22 cellular contexts compared by ENCODE assay signal in the genomic region with DNA sequence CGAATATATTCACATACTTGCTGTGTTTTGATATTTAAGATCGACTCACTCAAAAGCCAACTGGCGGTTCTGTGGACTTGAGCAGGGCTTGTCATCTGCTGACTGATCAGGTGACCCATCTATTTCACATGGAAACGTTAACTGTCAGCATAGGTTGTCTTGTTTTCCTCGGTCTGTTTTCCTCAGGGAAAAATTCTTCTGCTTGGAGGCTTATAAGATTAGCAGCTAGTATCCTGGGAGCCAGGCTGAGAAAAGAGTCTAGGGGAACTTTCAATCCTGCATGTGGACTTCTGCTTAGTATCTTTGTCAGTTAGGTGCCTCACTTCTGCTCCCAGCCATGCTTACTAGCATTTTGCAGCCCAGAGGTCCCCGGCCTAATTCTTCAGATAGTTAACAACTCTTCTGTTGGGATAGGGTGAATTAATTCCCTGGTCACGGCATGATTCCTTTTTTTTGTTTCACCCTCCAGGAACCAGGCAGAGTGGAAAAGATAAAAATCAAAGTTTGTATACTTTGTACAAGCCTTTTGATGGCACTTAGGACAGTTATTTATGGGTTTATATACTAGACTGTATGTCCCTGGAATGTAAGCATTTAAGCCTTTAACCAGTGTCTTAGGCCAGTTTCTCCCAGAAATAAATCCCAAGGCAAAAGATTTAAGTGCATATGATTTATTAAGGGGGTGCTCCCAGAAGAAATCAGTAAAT.
DNase-seq lines count a peak whose midpoint lies in the region; ATAC-seq and TF ChIP-seq lines count a peak whose summit lies in the region.
"Had no signal": no experiment of that assay in that cellular context is flagged by ENCODE, and none has a peak within 500 bp of the region (broad histone marks: within the 10 kb centered on the region; RNA-seq: fewer than 3 reads in every experiment).

No MANE protein-coding gene starts in this region.

- intact Hi-C loops in adrenal gland (cut with DNase I): loop anchor here in 1 of 2 donors (10.0 kb wide), 2 partner anchors 223 to 933 kb away; a partner anchor contains a TSS

- POLR2A ChIA-PET in WTC11 (lab: Charles Lee): no interaction called here

- H3K18ac ChIP-seq in H9 (ENCODE audit: insufficient read length, low read depth, low read length): no peak overlapping the region
- peak overlapping the region; percentile 60 for H3K18ac ChIP-seq in mesendoderm (ENCODE audit: low read length)

- no peaks in the 10 kb centered on the region for H3K27me3 Mint-ChIP-seq in H9 (ENCODE audit: low read depth)
- H3K27me3 Mint-ChIP-seq in WTC11 (ENCODE audit: low read depth): no peaks in the 10 kb centered on the region

- H3K4me2 ChIP-seq in H9 (ENCODE audit: insufficient read depth, insufficient read length, low read length): no peak overlapping the region
- no peak overlapping the region for H3K4me2 ChIP-seq in mesendoderm (ENCODE audit: low read length)
- H3K4me2 ChIP-seq in smooth muscle cell: peak overlapping the region; percentile 83

- H3K23ac ChIP-seq in H9 (ENCODE audit: insufficient read length, low read depth, low read length) (no peak overlapping the region), mesendoderm (ENCODE audit: low read length) (no peak overlapping the region)

- peaks cover 9% of the 10 kb centered on the region for H3K4me1 ChIP-seq in H9 (ENCODE audit: insufficient read depth, low read length)
- peaks cover 3% of the 10 kb centered on the region for H3K4me1 ChIP-seq in mesendoderm (ENCODE audit: control insufficient read depth, low read depth, low read length)
- peaks cover 21% of the 10 kb centered on the region for H3K4me1 ChIP-seq in smooth muscle cell (ENCODE audit: low read depth)
- peaks cover 0 to 2% of the 10 kb centered on the region in 2 donors for H3K4me1 ChIP-seq in adrenal gland (replicated peaks in 1 of 2)
- H3K4me1 ChIP-seq: heart right ventricle, left lung had no signal

- H3K79me1 ChIP-seq in H9 (ENCODE audit: insufficient read depth, low read depth, low read length, poor library complexity, severe bottlenecking) (peaks cover 9% of the 10 kb centered on the region), mesendoderm (ENCODE audit: low read length) (no peaks in the 10 kb centered on the region)

- no peak overlapping the region for H3K4me3 Mint-ChIP-seq in H9
- H3K4me3 Mint-ChIP-seq in WTC11: no peak overlapping the region
- H3K4me3 Mint-ChIP-seq: CD14-positive monocyte had no signal

- WGBS in H9 (ENCODE audit: extremely low coverage, insufficient read length, low lambda C conversion rate): no CpG with 5 or more reads among the region's 7 CpGs
- WGBS in mesendoderm (ENCODE audit: extremely low coverage, insufficient coverage, low lambda C conversion rate): no CpG with 5 or more reads among the region's 7 CpGs
- 2% methylated on average over 7 of the region's 7 CpGs for WGBS in smooth muscle cell (ENCODE audit: low lambda C conversion rate)
- 87 to 93% (median 90%) methylated on average over 7 of the region's 7 CpGs for WGBS in adrenal gland, 4 donors

- H2BK120ac ChIP-seq in H9 (ENCODE audit: low read depth, low read length, poor library complexity, severe bottlenecking) (no peak overlapping the region), mesendoderm (ENCODE audit: low read depth, low read length) (no peak overlapping the region)

- H3K27ac Mint-ChIP-seq in H9 (peak overlapping the region; percentile 12 to 92 (median 38); a peak in 3 of 7 replicates), WTC11 (peak overlapping the region; percentile 29; the same call in 1 of the 2 replicates)
- H3K27ac Mint-ChIP-seq: CD14-positive monocyte had no signal

- H3K27me3 ChIP-seq in H9 (ENCODE audit: insufficient read depth, low read length) (no peaks in the 10 kb centered on the region), mesendoderm (ENCODE audit: insufficient read depth, low read length, poor library complexity) (no peaks in the 10 kb centered on the region), smooth muscle cell (ENCODE audit: low read depth) (no peaks in the 10 kb centered on the region), adrenal gland (no peaks in the 10 kb centered on the region)
- H3K27me3 ChIP-seq: heart right ventricle, left lung, stomach had no signal

- H2BK15ac ChIP-seq in H9 (ENCODE audit: low read depth, low read length) (no peak overlapping the region), mesendoderm (replicated peaks; ENCODE audit: low read depth) (no peak overlapping the region)

- CTCF ChIA-PET in WTC11 (lab: Charles Lee): no interaction called here

- no peaks in the 10 kb centered on the region for H3K9me3 ChIP-seq in H9 (ENCODE audit: control insufficient read depth, low read depth, low read length)
- H3K9me3 ChIP-seq in smooth muscle cell (replicated peaks; ENCODE audit: low read depth): no peaks in the 10 kb centered on the region
- no peaks in the 10 kb centered on the region for H3K9me3 ChIP-seq in adrenal gland (replicated peaks in 1 of 3)
- H3K9me3 ChIP-seq: heart right ventricle, left lung, stomach had no signal

- TF ChIP-seq CTCF in H9 (conservative IDR thresholded peaks at IDR 0.05) (no peak), WTC11 (IDR thresholded peaks at IDR 0.05) (no peak), smooth muscle cell (IDR thresholded peaks at IDR 0.05; ENCODE audit: borderline replicate concordance, insufficient read depth, poor library complexity, severe bottlenecking) (no peak), adrenal gland (IDR thresholded peaks at IDR 0.05) (no peak)

- no peak overlapping the region for H4K5ac ChIP-seq in H9 (ENCODE audit: insufficient read length, low read depth, low read length)
- H4K5ac ChIP-seq in mesendoderm (ENCODE audit: low read length): no peak overlapping the region

- no peaks in the 10 kb centered on the region for H3K36me3 ChIP-seq in mesendoderm (ENCODE audit: control insufficient read depth, insufficient read depth, low read length)
- no peaks in the 10 kb centered on the region for H3K36me3 ChIP-seq in smooth muscle cell (ENCODE audit: low read depth)
- no peaks in the 10 kb centered on the region for H3K36me3 ChIP-seq in adrenal gland (replicated peaks in 1 of 2)
- H3K36me3 ChIP-seq: heart right ventricle, left lung, stomach had no signal

- no peak for ATAC-seq in WTC11
- ATAC-seq: heart right ventricle, left lung had no signal

- H3K23me2 ChIP-seq in H9 (ENCODE audit: insufficient read length, low read depth, low read length, poor library complexity, severe bottlenecking): no peaks in the 10 kb centered on the region

- H4K20me1 ChIP-seq in H9 (ENCODE audit: control insufficient read depth, insufficient read depth, insufficient read length) (no peaks in the 10 kb centered on the region), smooth muscle cell (ENCODE audit: low read depth) (no peaks in the 10 kb centered on the region)

- H3K9me3 Mint-ChIP-seq in H9: peaks cover 0 to 2% of the 10 kb centered on the region in 2 experiments; a peak in 1 of 5 replicates
- H3K9me3 Mint-ChIP-seq in WTC11: peaks cover 7% of the 10 kb centered on the region; the same call in 1 of the 2 replicates
- H3K9me3 Mint-ChIP-seq: CD14-positive monocyte had no signal

- peaks cover 21% of the 10 kb centered on the region for H3F3A ChIP-seq in smooth muscle cell (ENCODE audit: low read depth)

- H4K8ac ChIP-seq in H9 (replicated peaks; ENCODE audit: insufficient read length, low read depth, low read length): no peak overlapping the region
- no peak overlapping the region for H4K8ac ChIP-seq in mesendoderm (ENCODE audit: low read depth, low read length)

- H2AK5ac ChIP-seq in H9 (ENCODE audit: insufficient read length, low read length) (no peak overlapping the region), mesendoderm (ENCODE audit: low read length) (no peak overlapping the region)

- H3K79me2 ChIP-seq in H9 (ENCODE audit: insufficient read depth, low read length): no peaks in the 10 kb centered on the region
- H3K79me2 ChIP-seq in mesendoderm (ENCODE audit: control insufficient read depth, insufficient read depth, low read length): no peaks in the 10 kb centered on the region
- H3K79me2 ChIP-seq in smooth muscle cell (ENCODE audit: low read depth): peaks cover 48% of the 10 kb centered on the region

- no peak overlapping the region for H4K91ac ChIP-seq in H9 (ENCODE audit: insufficient read length, low read depth, low read length)

- H3K4me3 ChIP-seq in mesendoderm (ENCODE audit: low read length): no peak overlapping the region
- peak overlapping the region; percentile 18 for H3K4me3 ChIP-seq in smooth muscle cell
- no peak overlapping the region for H3K4me3 ChIP-seq in adrenal gland
- H3K4me3 ChIP-seq: heart right ventricle, left lung, stomach had no signal

- no peak overlapping the region for H3K9ac ChIP-seq in H9 (ENCODE audit: extremely low read depth, insufficient read length, low read length)
- no peak overlapping the region for H3K9ac ChIP-seq in mesendoderm (ENCODE audit: low read length)
- H3K9ac ChIP-seq in smooth muscle cell (ENCODE audit: low read depth): no peak overlapping the region

- H3T11ph ChIP-seq in H9 (ENCODE audit: low read length): no peak overlapping the region

- H2BK12ac ChIP-seq in H9 (ENCODE audit: insufficient read length, low read depth, low read length): no peak overlapping the region

- no peak overlapping the region for H2AFZ ChIP-seq in H9 (ENCODE audit: low read length)
- no peak overlapping the region for H2AFZ ChIP-seq in smooth muscle cell (ENCODE audit: low read depth)

- H2BK5ac ChIP-seq in H9 (ENCODE audit: insufficient read length, low read length) (no peak overlapping the region), mesendoderm (ENCODE audit: low read length) (no peak overlapping the region)

- no peak for DNase-seq in H9
- no peak for DNase-seq in WTC11 (ENCODE audit: low spot score)
- DNase-seq in mesendoderm: peak; percentile 62
- no peak for DNase-seq in smooth muscle cell (lab: John Stamatoyannopoulos, UW; ENCODE audit: unreplicated experiment)
- no peak for DNase-seq in UCSD-AML1 (lab: John Stamatoyannopoulos, UW; ENCODE audit: unreplicated experiment)
- no peak for DNase-seq in adrenal gland
- DNase-seq in foreskin melanocyte: no peak
- DNase-seq: activated CD4-positive, CD25-positive, alpha-beta regulatory T cell; activated gamma-delta T cell treated with Interleukin-2 at 50 U/mL for 16 hours; activated T-cell treated with anti-CD3 and anti-CD28 coated beads, Interleukin-2, amount 50 U/mL, for 1 hour; amniotic stem cell; central memory CD4-positive, alpha-beta T cell; dermis blood vessel endothelial cell; H7; heart right ventricle; KG1; left lung; NCI-H146; NCI-H524 treated with DMSO at 0.1 percent for 48 hours; RPMI8226; stomach had no signal

- H3K56ac ChIP-seq in H9 (ENCODE audit: insufficient read length, low read depth, low read length): no peak overlapping the region
- H3K56ac ChIP-seq in mesendoderm (ENCODE audit: low read length): no peak overlapping the region

- H3K27ac ChIP-seq in H9 (ENCODE audit: insufficient read length, low read depth, low read length) (no peak overlapping the region), mesendoderm (ENCODE audit: low read depth, low read length) (no peak overlapping the region), smooth muscle cell (ENCODE audit: low read depth) (peak overlapping the region; percentile 83), adrenal gland (no peak overlapping the region)
- H3K27ac ChIP-seq: heart right ventricle, left lung, stomach had no signal

- no peak overlapping the region for H2BK20ac ChIP-seq in H9 (ENCODE audit: low read depth, low read length, poor library complexity, severe bottlenecking)

- H3K4me1 Mint-ChIP-seq in H9 (peaks cover 21 to 28% of the 10 kb centered on the region in 2 experiments), WTC11 (peaks cover 36% of the 10 kb centered on the region)
- H3K4me1 Mint-ChIP-seq: CD14-positive monocyte had no signal

- peaks cover 6 to 19% (median 13%) of the 10 kb centered on the region in 3 experiments; a peak in 6 of 7 replicates for H3K36me3 Mint-ChIP-seq in H9 (ENCODE audit: insufficient read depth in 1 of 3, low read depth in 3 of 3)
- H3K36me3 Mint-ChIP-seq in WTC11: peaks cover 9% of the 10 kb centered on the region; the same call in 1 of the 2 replicates
- H3K36me3 Mint-ChIP-seq: CD14-positive monocyte had no signal

- H3K14ac ChIP-seq in H9 (ENCODE audit: insufficient read depth, low read length): no peak overlapping the region

- H3K4ac ChIP-seq in H9 (ENCODE audit: low read depth, low read length): no peak overlapping the region
- no peak overlapping the region for H3K4ac ChIP-seq in mesendoderm (ENCODE audit: low read depth, low read length)

- no peak for TF ChIP-seq POLR2A in adrenal gland (IDR thresholded peaks at IDR 0.05)
